Comparison of ENCODE assay signal across 8 cellular contexts in genomic region chr1:243354511-243355153, GRCh38.
DNase-seq lines count a peak whose midpoint lies in the region; ATAC-seq, FAIRE-seq and TF ChIP-seq lines count a peak whose summit lies in the region.

No MANE protein-coding gene starts in this region.

- intact Hi-C loops in gastrocnemius medialis (cut with DNase I; ENCODE audit: low total_unique reads) = no loop called here

- peak overlapping the region in 1 of 2 donors; percentile 74 for H3K4me3 Mint-ChIP-seq in activated T-cell treated with anti-CD3 and anti-CD28 coated beads, Interleukin-2, amount 50 U/mL, for 72 hours

- H3K9me3 Mint-ChIP-seq in activated T-cell treated with anti-CD3 and anti-CD28 coated beads, Interleukin-2, amount 50 U/mL, for 72 hours = no peaks in the 10 kb centered on the region

- DNase-seq in activated T-cell treated with anti-CD3 and anti-CD28 coated beads, Interleukin-2, amount 50 U/mL, for 72 hours = no peak
- no peak for DNase-seq in activated T-cell treated with anti-CD3 and anti-CD28 coated beads, Interleukin-2, amount 50 U/mL, for 1 hour
- peak; percentile 29 to 36 for DNase-seq in dermis microvascular lymphatic vessel endothelial cell (ENCODE audit: low read depth in 2 of 2)
- DNase-seq in gastrocnemius medialis = no peak
- DNase-seq in urothelium cell line (ENCODE audit: low spot score) = no peak
- DNase-seq in activated CD4-positive, CD25-positive, alpha-beta regulatory T cell (lab: John Stamatoyannopoulos, UW) = no peak

- peak overlapping the region in 3 of 4 donors; percentile 2 to 20 (median 11) for H3K4me3 ChIP-seq in gastrocnemius medialis

- in situ Hi-C loops in gastrocnemius medialis (cut with MboI; ENCODE audit: low sequenced_read_pairs in 4 of 4) = no loop called here

- no peak for TF ChIP-seq CTCF in gastrocnemius medialis (IDR thresholded peaks at IDR 0.05 in 4 of 5, conservative IDR thresholded peaks at IDR 0.05 in 1 of 5)

- no peaks in the 10 kb centered on the region for H3K27me3 Mint-ChIP-seq in activated T-cell treated with anti-CD3 and anti-CD28 coated beads, Interleukin-2, amount 50 U/mL, for 72 hours (ENCODE audit: low read depth)

- no peaks in the 10 kb centered on the region for H3K9me3 ChIP-seq in gastrocnemius medialis

- H3K27me3 ChIP-seq in gastrocnemius medialis = no peaks in the 10 kb centered on the region

- peaks cover 0 to 4% of the 10 kb centered on the region in 2 donors for H3K36me3 Mint-ChIP-seq in activated T-cell treated with anti-CD3 and anti-CD28 coated beads, Interleukin-2, amount 50 U/mL, for 72 hours (ENCODE audit: insufficient read depth in 2 of 2)

- peaks cover 13% of the 10 kb centered on the region for H3K4me1 Mint-ChIP-seq in activated T-cell treated with anti-CD3 and anti-CD28 coated beads, Interleukin-2, amount 50 U/mL, for 72 hours (ENCODE audit: low read depth)

- peak overlapping the region; percentile 67 for H3K27ac Mint-ChIP-seq in activated T-cell treated with anti-CD3 and anti-CD28 coated beads, Interleukin-2, amount 50 U/mL, for 72 hours

- H3K36me3 ChIP-seq in gastrocnemius medialis = peaks cover 0 to 15% of the 10 kb centered on the region in 2 donors

- no peak for TF ChIP-seq POLR2A in gastrocnemius medialis (IDR thresholded peaks at IDR 0.05)

- no peak for FAIRE-seq in urothelium cell line (lab: Jason Lieb, UNC)

- peaks cover 0 to 7% of the 10 kb centered on the region in 2 donors for H3K4me1 ChIP-seq in gastrocnemius medialis

- no peak overlapping the region for H3K27ac ChIP-seq in gastrocnemius medialis

- peak in 1 of 2 donors; percentile 86 for ATAC-seq in activated T-cell treated with anti-CD3 and anti-CD28 coated beads, Interleukin-2, amount 50 U/mL, for 72 hours (replicated peaks in 1 of 2)
- peak; percentile 74 for ATAC-seq in HG03108 (IDR thresholded peaks at IDR 0.05; ENCODE audit: unreplicated experiment)
- peak in 1 of 2 donors; percentile 36 for ATAC-seq in gastrocnemius medialis
- no peak for ATAC-seq in GM19467 (IDR thresholded peaks at IDR 0.05; ENCODE audit: unreplicated experiment)

Comparison
In these comparisons a context has a peak if more than half of its experiments do, and no peak if none do; other contexts are left out.
1. DNase-seq: peak in dermis microvascular lymphatic vessel endothelial cell (2 of 2); none in activated T-cell treated with anti-CD3 and anti-CD28 coated beads, Interleukin-2, amount 50 U/mL, for 72 hours (0 of 2), activated T-cell treated with anti-CD3 and anti-CD28 coated beads, Interleukin-2, amount 50 U/mL, for 1 hour (single experiment), gastrocnemius medialis (0 of 2), urothelium cell line (single experiment) and activated CD4-positive, CD25-positive, alpha-beta regulatory T cell (0 of 4).